1 cellular context compared by ENCODE assay signal in genomic region chr10:119724630-119725549, GRCh38.
TF ChIP-seq lines count a peak whose summit lies in the region.

No MANE protein-coding gene starts in this region.

TF ChIP-seq in HEK293, 187 proteins besides CTCF, POLR2A, EP300 and RAD21 (continued from another document):
- TF ChIP-seq ZBTB17 (tag by site-specific recombination; IDR thresholded peaks at IDR 0.05): 0 out of 2 replicates have a peak, but pooled peaks have one; percentile 9
- no peak; the same call in 1 of the 2 replicates for TF ChIP-seq ZXDB (tag by site-specific recombination; IDR thresholded peaks at IDR 0.05)
- peak; percentile 4; the same call in 1 of the 2 replicates for TF ChIP-seq ZNF596 (tag by site-specific recombination; IDR thresholded peaks at IDR 0.05)
- no peak for TF ChIP-seq ZNF629 (tag by site-specific recombination; IDR thresholded peaks at IDR 0.05)
- 0 out of 2 replicates have a peak, but pooled peaks have one; percentile 85 for TF ChIP-seq ZNF792 (tag by site-specific recombination; IDR thresholded peaks at IDR 0.05)
- peak; percentile 82 for TF ChIP-seq PRDM1 (tag by site-specific recombination; IDR thresholded peaks at IDR 0.05)
- TF ChIP-seq SCRT2 (tag by site-specific recombination; IDR thresholded peaks at IDR 0.05): peak; percentile 44
- TF ChIP-seq ZNF510 (tag by site-specific recombination; IDR thresholded peaks at IDR 0.05; ENCODE audit: insufficient replicate concordance): peak; percentile 6
- TF ChIP-seq ZSCAN18 (tag by site-specific recombination; IDR thresholded peaks at IDR 0.05): no peak
- TF ChIP-seq ZNF335 (tag by site-specific recombination; conservative IDR thresholded peaks at IDR 0.05): peak; percentile 86
- TF ChIP-seq ZBTB48 (tag by site-specific recombination; IDR thresholded peaks at IDR 0.05): no peak
- TF ChIP-seq ZBTB11 (tag by site-specific recombination; conservative IDR thresholded peaks at IDR 0.05; ENCODE audit: low read depth): 0 out of 2 replicates have a peak, but pooled peaks have one; percentile 26
